10 cellular contexts compared by ENCODE assay signal in the genomic region with DNA sequence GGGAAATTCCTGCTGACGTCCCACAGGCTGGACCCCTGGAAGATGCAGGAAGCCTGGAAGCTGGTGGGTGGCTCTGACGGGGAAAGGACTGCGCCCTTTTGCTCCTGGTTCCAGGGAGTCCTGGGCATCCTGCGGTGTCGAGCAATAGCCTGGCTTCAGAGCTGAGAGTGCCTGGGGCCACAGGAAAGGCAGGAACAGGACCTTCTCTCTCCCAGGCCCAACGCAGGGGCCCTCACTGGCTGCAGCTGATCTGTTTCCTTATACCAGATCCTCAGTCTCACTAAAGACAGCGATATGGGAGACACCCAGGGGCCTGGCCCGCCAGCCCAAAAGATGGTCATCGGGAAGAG. TPM values are rescaled to one million over a fixed set of nuclear protein-coding genes. Genes with fewer than 3 reads are reported as not detected.
DNase-seq lines count a peak whose midpoint lies in the region; ATAC-seq and TF ChIP-seq lines count a peak whose summit lies in the region.
"Had no signal": no experiment of that assay in that cellular context is flagged by ENCODE, and none has a peak within 500 bp of the region (broad histone marks: within the 10 kb centered on the region; RNA-seq: fewer than 3 reads in every experiment).

No MANE protein-coding gene starts in this region.

- H3K4me1 ChIP-seq in Peyer's patch (peaks cover 0 to 47% (median 16%) of the 10 kb centered on the region in 4 donors), esophagus squamous epithelium (peaks cover 15 to 66% (median 42%) of the 10 kb centered on the region in 3 donors), subcutaneous abdominal adipose tissue (ENCODE audit: control insufficient read depth in 5 of 5, insufficient read depth in 5 of 5, low read length in 5 of 5) (peaks cover 1 to 65% (median 45%) of the 10 kb centered on the region in 5 donors)

- H3K36me3 ChIP-seq in Peyer's patch, result peaks cover 0 to 41% (median 0%) of the 10 kb centered on the region in 3 donors
- H3K36me3 ChIP-seq in esophagus squamous epithelium, result peaks cover 7 to 87% (median 32%) of the 10 kb centered on the region in 3 donors
- H3K36me3 ChIP-seq in subcutaneous abdominal adipose tissue (ENCODE audit: control insufficient read depth in 5 of 5, insufficient read depth in 5 of 5, low read length in 5 of 5), result peaks cover 4 to 84% (median 70%) of the 10 kb centered on the region in 5 donors

- H3K36me3 Mint-ChIP-seq in activated CD4-positive, alpha-beta T cell treated with anti-CD3 and anti-CD28 coated beads, Interleukin-2, amount 10 ng/mL, durations not matched to agents 24 days and 14 days (ENCODE audit: low read depth), result peaks cover 73% of the 10 kb centered on the region

- H3K27ac ChIP-seq in Peyer's patch (peak overlapping the region; percentile 88 to 97 (median 90)), esophagus squamous epithelium (peak overlapping the region; percentile 94 to 98 (median 97)), subcutaneous abdominal adipose tissue (ENCODE audit: low read depth, low read length) (peak overlapping the region; percentile 71), substantia nigra (ENCODE audit: low read depth, low read length, poor library complexity, severe bottlenecking) (no peak overlapping the region)

- no peak overlapping the region for H3K27ac Mint-ChIP-seq in activated CD4-positive, alpha-beta T cell treated with anti-CD3 and anti-CD28 coated beads, Interleukin-2, amount 10 ng/mL, durations not matched to agents 24 days and 14 days

- H3K4me1 Mint-ChIP-seq in activated CD4-positive, alpha-beta T cell treated with anti-CD3 and anti-CD28 coated beads, Interleukin-2, amount 10 ng/mL, durations not matched to agents 24 days and 14 days, result peaks cover 48% of the 10 kb centered on the region

- 71% methylated on average over 4 of the region's 9 CpGs; no CpG with 5 or more reads in 1 of the 2 donors for WGBS in esophagus squamous epithelium, 2 donors

- H3K9ac ChIP-seq in subcutaneous abdominal adipose tissue (ENCODE audit: low read length in 5 of 5), result peak overlapping the region in 1 of 5 donors; percentile 78

- no peak for DNase-seq in activated CD4-positive, alpha-beta T cell treated with anti-CD3 and anti-CD28 coated beads, Interleukin-2, amount 10 ng/mL, durations not matched to agents 24 days and 14 days
- DNase-seq in activated CD4-positive, alpha-beta T cell treated with anti-CD3 and anti-CD28 coated beads for 1 hour, result no peak
- no peak for DNase-seq in Peyer's patch
- DNase-seq in esophagus squamous epithelium (lab: John Stamatoyannopoulos, UW), result no peak
- DNase-seq in substantia nigra (lab: John Stamatoyannopoulos, UW), result no peak
- no peak for DNase-seq in COLO668 (lab: John Stamatoyannopoulos, UW; ENCODE audit: unreplicated experiment)
- DNase-seq: NCI-H1092; stimulated activated CD4-positive, alpha-beta T cell treated with anti-CD3 and anti-CD28 coated beads, Interleukin-12 subunit alpha, Interleukin-12 subunit beta, amount 100 ng/mL, for 4 hours had no signal

- TF ChIP-seq CTCF in Peyer's patch (IDR thresholded peaks at IDR 0.05) (no peak), esophagus squamous epithelium (IDR thresholded peaks at IDR 0.05) (no peak)

- H3K4me3 ChIP-seq in Peyer's patch (peak overlapping the region in 2 of 4 donors; percentile 66 to 75), esophagus squamous epithelium (peak overlapping the region in 3 of 4 donors; percentile 65 to 87 (median 75)), subcutaneous abdominal adipose tissue (ENCODE audit: low read depth in 1 of 5, low read length in 5 of 5) (peak overlapping the region in 3 of 5 donors; percentile 73 to 85 (median 83))

- H3K9me3 Mint-ChIP-seq in activated CD4-positive, alpha-beta T cell treated with anti-CD3 and anti-CD28 coated beads, Interleukin-2, amount 10 ng/mL, durations not matched to agents 24 days and 14 days, result no peaks in the 10 kb centered on the region

- TF ChIP-seq POLR2A in Peyer's patch (IDR thresholded peaks at IDR 0.05) (no peak), esophagus squamous epithelium (IDR thresholded peaks at IDR 0.05) (no peak)

- H3K27me3 ChIP-seq in Peyer's patch (no peaks in the 10 kb centered on the region), esophagus squamous epithelium (no peaks in the 10 kb centered on the region), subcutaneous abdominal adipose tissue (ENCODE audit: control insufficient read depth in 5 of 5, insufficient read depth in 4 of 5, low read length in 5 of 5) (no peaks in the 10 kb centered on the region)

- intact Hi-C loops in activated CD4-positive, alpha-beta T cell treated with anti-CD3 and anti-CD28 coated beads, Interleukin-2, amount 10 ng/mL, durations not matched to agents 24 days and 14 days (cut with micrococcal nuclease), result loop anchor here (10.0 kb wide), 2 partner anchors 136 to 434 kb away; a partner anchor contains a TSS
- intact Hi-C loops in esophagus squamous epithelium (cut with DNase I), result no loop called here

- no peaks in the 10 kb centered on the region for H3K27me3 Mint-ChIP-seq in activated CD4-positive, alpha-beta T cell treated with anti-CD3 and anti-CD28 coated beads, Interleukin-2, amount 10 ng/mL, durations not matched to agents 24 days and 14 days

- H3K9me3 ChIP-seq in Peyer's patch (no peaks in the 10 kb centered on the region), esophagus squamous epithelium (no peaks in the 10 kb centered on the region), subcutaneous abdominal adipose tissue (ENCODE audit: control insufficient read depth in 5 of 5, low read length in 5 of 5) (no peaks in the 10 kb centered on the region)

- H3K4me3 Mint-ChIP-seq in activated CD4-positive, alpha-beta T cell treated with anti-CD3 and anti-CD28 coated beads, Interleukin-2, amount 10 ng/mL, durations not matched to agents 24 days and 14 days, result peak overlapping the region; percentile 6

- no peak for ATAC-seq in HG02852 (IDR thresholded peaks at IDR 0.05; ENCODE audit: unreplicated experiment)

RNA-seq across cellular contexts. Expression of a gene that starts 1.4 kb away (rescaled TPM):
- total RNA-seq in activated CD4-positive, alpha-beta T cell treated with anti-CD3 and anti-CD28 coated beads, Interleukin-2, amount 10 ng/mL, durations not matched to agents 24 days and 14 days, result 4.1 and 4.6 TPM in 2 replicates
- total RNA-seq in Peyer's patch, result 10 to 100 TPM in 3 of 4 donors, 1 to 10 TPM in 1; 8.3 to 33.1 (median 28.5) TPM
- 10 to 100 TPM in 3 of 4 donors, 1 to 10 TPM in 1; 9.4 to 31.1 (median 15.0) TPM for total RNA-seq in esophagus squamous epithelium

RNA-seq across cellular contexts. Expression of a gene that starts 6.5 kb away (rescaled TPM):
- 3,200 and 3,212 TPM in 2 replicates for total RNA-seq in activated CD4-positive, alpha-beta T cell treated with anti-CD3 and anti-CD28 coated beads, Interleukin-2, amount 10 ng/mL, durations not matched to agents 24 days and 14 days
- total RNA-seq in Peyer's patch, result 1,000 to 10,000 TPM in 2 of 4 donors, 100 to 1,000 TPM in 2; 697 to 1,875 (median 903) TPM
- total RNA-seq in esophagus squamous epithelium, result 1,000 to 10,000 TPM; 1,955 to 5,522 (median 4,042) TPM

RNA-seq across cellular contexts. Expression of a gene that starts 6.7 kb away (rescaled TPM):
- 59.9 and 64.9 TPM in 2 replicates for total RNA-seq in activated CD4-positive, alpha-beta T cell treated with anti-CD3 and anti-CD28 coated beads, Interleukin-2, amount 10 ng/mL, durations not matched to agents 24 days and 14 days
- total RNA-seq in Peyer's patch, result 100 to 1,000 TPM in 2 of 4 donors, 10 to 100 TPM in 2; 56.7 to 132 (median 95.8) TPM
- 10 to 100 TPM; 34.1 to 45.5 (median 39.8) TPM for total RNA-seq in esophagus squamous epithelium

RNA-seq across cellular contexts. Expression of a gene that starts 10.7 kb away (rescaled TPM):
- 106 and 120 TPM in 2 replicates for total RNA-seq in activated CD4-positive, alpha-beta T cell treated with anti-CD3 and anti-CD28 coated beads, Interleukin-2, amount 10 ng/mL, durations not matched to agents 24 days and 14 days
- total RNA-seq in Peyer's patch (100 to 1,000 TPM in 1 of 4 donors, 10 to 100 TPM in 3; 22.1 to 102 (median 34.3) TPM), esophagus squamous epithelium (10 to 100 TPM; 30.0 to 62.3 (median 55.6) TPM)

RNA-seq across cellular contexts. Expression of a gene that starts 11.0 kb away (rescaled TPM):
- 114 and 132 TPM in 2 replicates for total RNA-seq in activated CD4-positive, alpha-beta T cell treated with anti-CD3 and anti-CD28 coated beads, Interleukin-2, amount 10 ng/mL, durations not matched to agents 24 days and 14 days
- total RNA-seq in Peyer's patch (10 to 100 TPM; 12.4 to 24.8 (median 14.4) TPM), esophagus squamous epithelium (10 to 100 TPM; 28.6 to 71.0 (median 43.5) TPM)
